In genomic region chr7:151008143-151008510, GRCh38 we compare ENCODE assay signal across 9 cellular contexts. TPM values are rescaled to one million over a fixed set of nuclear protein-coding genes. Genes with fewer than 3 reads are reported as not detected.
DNase-seq lines count a peak whose midpoint lies in the region; ATAC-seq and TF ChIP-seq lines count a peak whose summit lies in the region.
"Had no signal": no experiment of that assay in that cellular context is flagged by ENCODE, and none has a peak within 500 bp of the region (broad histone marks: within the 10 kb centered on the region; RNA-seq: fewer than 3 reads in every experiment).

No MANE protein-coding gene starts in this region.

- peaks cover 42% of the 10 kb centered on the region for H3K4me1 ChIP-seq in HUES6 (ENCODE audit: control insufficient read depth, insufficient read depth, low read length)

- H3K36me3 ChIP-seq in HUES6 (ENCODE audit: control insufficient read depth, insufficient read depth, low read length) = no peaks in the 10 kb centered on the region

- peak; percentile 58 for ATAC-seq in left lobe of liver
- no peak for ATAC-seq in GM19328 (IDR thresholded peaks at IDR 0.05; ENCODE audit: unreplicated experiment)
- no peak for ATAC-seq in HG03280 (IDR thresholded peaks at IDR 0.05; ENCODE audit: unreplicated experiment)

- peak overlapping the region; percentile 15 for H3K9ac ChIP-seq in HUES6 (ENCODE audit: low read length)

- H3K27me3 ChIP-seq in HUES6 (ENCODE audit: control insufficient read depth, insufficient read depth, low read length) = no peaks in the 10 kb centered on the region
- H3K27me3 ChIP-seq in dorsolateral prefrontal cortex = peaks cover 0 to 14% (median 0%) of the 10 kb centered on the region in 45 donors

- peak overlapping the region; percentile 87 for H3K27ac Mint-ChIP-seq in activated naive CD8-positive, alpha-beta T cell

- H3K9me3 Mint-ChIP-seq in activated naive CD8-positive, alpha-beta T cell (ENCODE audit: low read depth) = no peaks in the 10 kb centered on the region

- H3K27me3 Mint-ChIP-seq in activated naive CD8-positive, alpha-beta T cell = no peaks in the 10 kb centered on the region

- H3K9me3 ChIP-seq in HUES6 (ENCODE audit: control insufficient read depth, insufficient read depth, low read depth, low read length) = no peaks in the 10 kb centered on the region

- peaks cover 2% of the 10 kb centered on the region for H3K36me3 Mint-ChIP-seq in activated naive CD8-positive, alpha-beta T cell

- peak overlapping the region; percentile 90 for H3K4me3 Mint-ChIP-seq in activated naive CD8-positive, alpha-beta T cell

- H3K4me1 Mint-ChIP-seq in activated naive CD8-positive, alpha-beta T cell (ENCODE audit: low read depth) = peaks cover 46% of the 10 kb centered on the region

- H3K27ac ChIP-seq in 22Rv1 = peak overlapping the region; percentile 73
- H3K27ac ChIP-seq in HUES6 (ENCODE audit: low read depth, low read length) = no peak overlapping the region
- H3K27ac ChIP-seq in dorsolateral prefrontal cortex = peak overlapping the region in 1 of 59 donors; percentile 7

- no peak for TF ChIP-seq CTCF in 22Rv1 (IDR thresholded peaks at IDR 0.05)
- TF ChIP-seq CTCF in dorsolateral prefrontal cortex (IDR thresholded peaks at IDR 0.05 in 54 of 56, conservative IDR thresholded peaks at IDR 0.05 in 2 of 56; ENCODE audit: low read depth in 1 of 56, partially characterized antibody in 56 of 56) = no peak

- peak overlapping the region; percentile 23 for H3K4me3 ChIP-seq in HUES6 (ENCODE audit: low read depth, low read length)
- peak overlapping the region in 25 of 59 donors; percentile 4 to 54 (median 37) for H3K4me3 ChIP-seq in dorsolateral prefrontal cortex

- intact Hi-C loops in dorsolateral prefrontal cortex (cut with DNase I) = no loop called here

- DNase-seq in left lobe of liver (ENCODE audit: low spot score) (no peak), SIG-M5 (lab: John Stamatoyannopoulos, UW) (no peak), dorsolateral prefrontal cortex (no peak)
- DNase-seq: IMR-90 had no signal

RNA-seq across cellular contexts. Expression of gene ATG9B, which starts 16.2 kb away (rescaled TPM):
- total RNA-seq in left lobe of liver = not detected
- total RNA-seq in dorsolateral prefrontal cortex = 10 to 100 TPM in 4 of 120 experiments, 1 to 10 TPM in 115, under 1 TPM in 1; 0.95 to 17.2 (median 4.5) TPM

RNA-seq across cellular contexts. Expression of gene NOS3, which starts 17.3 kb away (rescaled TPM):
- 8.7 TPM for total RNA-seq in left lobe of liver
- 10 to 100 TPM in 67 of 120 experiments, 1 to 10 TPM in 53; 3.3 to 39.1 (median 10.8) TPM for total RNA-seq in dorsolateral prefrontal cortex

RNA-seq across cellular contexts. Expression of gene ABCB8, which starts 20.1 kb away (rescaled TPM):
- total RNA-seq in left lobe of liver = 29.1 TPM
- total RNA-seq in dorsolateral prefrontal cortex = 100 to 1,000 TPM in 3 of 120 experiments, 10 to 100 TPM in 117; 52.6 to 110 (median 74.3) TPM

RNA-seq across cellular contexts. Expression of gene KCNH2, which starts 30.0 kb away (rescaled TPM):
- total RNA-seq in left lobe of liver (0.28 TPM), dorsolateral prefrontal cortex (10 to 100 TPM in 118 of 120 experiments, 1 to 10 TPM in 2; 7.8 to 27.9 (median 19.3) TPM)

RNA-seq across cellular contexts. Expression of gene ASIC3, which starts 40.2 kb away (rescaled TPM):
- total RNA-seq in left lobe of liver (2.2 TPM), dorsolateral prefrontal cortex (10 to 100 TPM in 119 of 120 experiments, 1 to 10 TPM in 1; 8.5 to 47.8 (median 23.1) TPM)
- total RNA-seq: IMR-90 had no signal
